In the genomic region with DNA sequence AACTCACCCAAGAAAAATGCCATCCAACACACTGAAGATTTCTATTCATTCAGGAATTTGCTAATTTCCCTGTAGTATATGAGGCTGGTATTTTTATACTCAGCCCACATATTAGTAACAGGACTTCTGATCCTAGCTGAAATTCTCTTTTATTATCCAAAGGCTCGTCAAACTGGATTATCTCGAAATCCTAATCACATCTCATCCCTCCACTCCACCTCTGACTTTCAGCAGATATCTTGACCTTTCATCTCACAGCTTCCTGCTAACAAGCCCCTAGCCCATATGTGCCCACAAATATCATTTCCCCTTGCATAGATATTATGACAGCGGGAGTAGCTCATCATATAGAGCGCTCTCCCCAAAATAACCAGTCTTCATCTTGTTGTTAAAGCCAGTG, we compare ENCODE assay signal across 26 cellular contexts.
"Had no signal": no experiment of that assay in that cellular context is flagged by ENCODE, and none has a peak within 500 bp of the region (broad histone marks: within the 10 kb centered on the region; RNA-seq: fewer than 3 reads in every experiment).

No MANE protein-coding gene starts in this region.

- H3K27ac Mint-ChIP-seq: naive thymus-derived CD8-positive, alpha-beta T cell; nephron; progenitor cell of endocrine pancreas; stimulated activated naive B cell treated with anti-CD40 and anti-IgM and Interleukin-4, amounts not matched to agents 10 μg/mL and 1 μg/mL and 100 μg/mL, for 72 hours had no signal

- H3K9me3 Mint-ChIP-seq: naive thymus-derived CD8-positive, alpha-beta T cell; nephron; stimulated activated naive B cell treated with anti-CD40 and anti-IgM and Interleukin-4, amounts not matched to agents 10 μg/mL and 1 μg/mL and 100 μg/mL, for 72 hours had no signal

- H3K36me3 ChIP-seq: left lung, lower lobe of right lung, ovary, stomach, thyroid gland, transverse colon, upper lobe of left lung, vagina had no signal

- H3K27me3 ChIP-seq: left lung, ovary, stomach, testis, thyroid gland, transverse colon, upper lobe of left lung, vagina had no signal

- H3K4me1 ChIP-seq: left lung, stomach, testis, thyroid gland, transverse colon, vagina had no signal

- H3K36me3 Mint-ChIP-seq: naive thymus-derived CD8-positive, alpha-beta T cell; stimulated activated naive B cell treated with anti-CD40 and anti-IgM and Interleukin-4, amounts not matched to agents 10 μg/mL and 1 μg/mL and 100 μg/mL, for 72 hours had no signal

- H3K4me1 Mint-ChIP-seq: naive thymus-derived CD8-positive, alpha-beta T cell; nephron; stimulated activated naive B cell treated with anti-CD40 and anti-IgM and Interleukin-4, amounts not matched to agents 10 μg/mL and 1 μg/mL and 100 μg/mL, for 72 hours had no signal

- H3K27ac ChIP-seq: left lung, lower lobe of right lung, ovary, skin epidermis, stomach, testis, thyroid gland, transverse colon, upper lobe of left lung, vagina had no signal

- H3K4me3 Mint-ChIP-seq: naive thymus-derived CD8-positive, alpha-beta T cell; nephron; stimulated activated naive B cell treated with anti-CD40 and anti-IgM and Interleukin-4, amounts not matched to agents 10 μg/mL and 1 μg/mL and 100 μg/mL, for 72 hours had no signal

- FAIRE-seq: keratinocyte had no signal

- H3K9me3 ChIP-seq: left lung, lower lobe of right lung, ovary, stomach, testis, thyroid gland, transverse colon, upper lobe of left lung, vagina had no signal

- DNase-seq: hippocampal formation; left colon; left lung; lower lobe of right lung; mammary epithelial cell; mesenchymal stem cell; naive thymus-derived CD8-positive, alpha-beta T cell; ovary; retina; right cardiac atrium; stimulated activated CD4-positive, alpha-beta T cell treated with anti-CD3 and anti-CD28 coated beads, Interleukin-12 subunit alpha, Interleukin-12 subunit beta, amount 100 ng/mL, for 4 hours; stimulated activated CD4-positive, alpha-beta T cell treated with anti-CD3 and anti-CD28 coated beads, Interleukin-15, amount 100 ng/mL, for 24 hours; stimulated activated CD4-positive, alpha-beta T cell treated with anti-CD3 and anti-CD28 coated beads, Interleukin-2, amount 100 ng/mL, for 24 hours; stimulated activated CD4-positive, alpha-beta T cell treated with anti-CD3 and anti-CD28 coated beads, Interleukin-4, amount 100 ng/mL, for 1 hour; stimulated activated naive B cell treated with anti-CD40 and anti-IgM and Interleukin-4, amounts not matched to agents 10 μg/mL and 1 μg/mL and 100 μg/mL, for 72 hours; stimulated activated naive CD8-positive, alpha-beta T cell treated with anti-CD3 and anti-CD28 coated beads, Interleukin-15, Interleukin-2, amounts not matched to agents 100 U/mL and 50 U/mL, for 24 hours; stomach; testis; thyroid gland; transverse colon; upper lobe of left lung had no signal

- H3K4me3 ChIP-seq: left lung, lower lobe of right lung, ovary, skin epidermis, stomach, testis, thyroid gland, transverse colon, upper lobe of left lung, vagina had no signal

- H3K27me3 Mint-ChIP-seq: progenitor cell of endocrine pancreas; stimulated activated naive B cell treated with anti-CD40 and anti-IgM and Interleukin-4, amounts not matched to agents 10 μg/mL and 1 μg/mL and 100 μg/mL, for 72 hours had no signal
